ENCODE assay signal across 8 cellular contexts in the genomic region with DNA sequence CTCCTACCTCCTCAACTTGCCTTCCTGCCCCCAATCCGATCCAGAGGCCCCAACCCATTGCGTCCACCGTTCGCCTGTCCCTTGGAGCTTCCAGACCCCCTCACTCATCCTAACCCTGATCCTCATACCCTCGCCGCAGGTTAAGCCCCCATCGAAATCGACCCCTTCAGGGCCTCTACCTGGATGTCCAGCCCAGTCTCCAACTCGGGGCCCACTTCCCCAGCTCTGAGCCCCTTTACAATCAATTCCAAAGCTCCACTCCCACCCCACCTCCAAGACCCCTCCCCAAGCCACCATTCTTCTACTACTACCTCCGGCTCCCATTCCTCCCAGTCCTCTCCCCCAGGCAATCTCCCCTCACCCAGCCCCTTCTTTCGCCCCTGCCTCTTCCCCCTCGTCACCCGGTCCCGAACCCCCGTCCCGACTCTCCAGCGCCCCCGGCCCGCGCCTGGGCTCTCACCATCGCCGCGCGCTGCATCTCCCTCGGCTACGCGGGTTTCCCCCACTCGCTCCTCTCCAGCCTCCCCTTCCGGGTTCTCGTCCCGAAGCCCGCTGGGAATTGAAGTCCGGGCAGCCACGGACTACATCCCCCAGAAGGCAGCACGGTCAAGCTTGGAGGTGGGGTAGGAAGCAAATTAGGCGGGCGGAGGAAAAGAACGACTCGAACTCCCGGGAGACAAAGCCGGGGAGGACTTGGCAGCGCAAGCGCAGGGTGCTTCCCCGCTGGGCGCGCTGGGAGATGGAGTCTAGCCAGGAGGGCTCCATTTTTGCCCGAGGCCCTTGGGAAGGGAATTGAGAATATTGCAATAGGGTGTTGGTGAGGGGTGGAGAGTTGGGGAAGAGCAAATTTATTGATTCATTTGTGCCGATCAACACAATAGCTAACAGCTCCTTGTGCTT. TPM values are rescaled to one million over a fixed set of nuclear protein-coding genes. Genes with fewer than 3 reads are reported as not detected.
DNase-seq lines count a peak whose midpoint lies in the region; ATAC-seq and TF ChIP-seq lines count a peak whose summit lies in the region.

A gene with protein sequence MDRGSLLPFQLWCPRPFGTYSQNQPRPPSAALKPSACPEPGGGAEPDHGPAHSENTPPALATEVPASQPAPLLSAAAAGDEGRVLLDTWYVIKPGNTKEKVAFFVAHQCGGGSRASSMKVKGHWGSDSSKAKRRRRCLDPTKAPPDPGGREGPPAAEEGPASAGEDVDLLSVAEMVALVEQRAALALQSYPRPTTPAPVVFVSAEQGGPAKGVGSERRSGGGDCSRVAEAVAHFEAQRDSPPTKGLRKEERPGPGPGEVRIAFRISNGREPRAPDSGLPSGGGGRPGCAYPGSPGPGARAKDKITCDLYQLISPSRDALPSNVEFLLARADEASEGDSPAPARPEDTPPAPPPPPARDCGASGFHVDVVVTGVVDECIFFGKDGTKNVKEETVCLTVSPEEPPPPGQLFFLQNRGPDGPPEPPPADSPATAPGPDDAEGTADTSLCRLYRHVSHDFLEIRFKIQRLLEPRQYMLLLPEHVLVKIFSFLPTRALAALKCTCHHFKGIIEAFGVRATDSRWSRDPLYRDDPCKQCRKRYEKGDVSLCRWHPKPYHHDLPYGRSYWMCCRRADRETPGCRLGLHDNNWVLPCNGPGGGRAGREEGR (minus strand): TSS at position 508 of the 900 bp plus-strand sequence. CDS start 17,401 bp downstream, outside the sequence.

- DNase-seq in DND-41 (peak; percentile 99), Karpas-422 (peak; percentile 100), RKO (ENCODE audit: low spot score) (peak; percentile 98), activated T-helper 1 cell treated with Interleukin-2 at 50 U/mL for 16 hours (ENCODE audit: low read depth) (peak; percentile 86), esophagus squamous epithelium (lab: John Stamatoyannopoulos, UW) (peak; percentile 91), myocyte (ENCODE audit: low read depth) (peak; percentile 99)
- DNase-seq in stimulated activated CD8-positive, alpha-beta memory T cell treated with anti-CD3 and anti-CD28 coated beads, Interleukin-7, amount 100 ng/mL, for 48 hours (ENCODE audit: extremely low read depth in 1 of 2, low read depth in 1 of 2), result peak; percentile 86 to 97

- H3K79me2 ChIP-seq in DND-41 (ENCODE audit: insufficient read depth, low read length) (peaks cover 51% of the 10 kb centered on the region), Karpas-422 (ENCODE audit: low read length) (peaks cover 51% of the 10 kb centered on the region)

- TF ChIP-seq POLR2A in esophagus squamous epithelium (IDR thresholded peaks at IDR 0.05), result peak in 3 of 4 donors; percentile 64 to 91 (median 91)

- WGBS in esophagus squamous epithelium, 2 donors, result 1% methylated on average over 25 to 32 of the region's 48 CpGs

- peak within 1 kb of the TSS; percentile 78 for H3K4me2 ChIP-seq in DND-41 (ENCODE audit: insufficient read depth, low read length)
- H3K4me2 ChIP-seq in Karpas-422 (ENCODE audit: low read depth, low read length, poor library complexity, severe bottlenecking), result peak within 1 kb of the TSS; percentile 80

- intact Hi-C loops in esophagus squamous epithelium (cut with DNase I), result no loop called here

- H3K36me3 ChIP-seq in DND-41 (ENCODE audit: insufficient read depth, low read length) (peaks cover 4% of the 10 kb centered on the region), Karpas-422 (ENCODE audit: insufficient read depth, low read length) (no peaks in the 10 kb centered on the region), esophagus squamous epithelium (peaks cover 0 to 14% (median 0%) of the 10 kb centered on the region in 3 donors)

- H3K9ac ChIP-seq in DND-41 (ENCODE audit: low read depth, low read length) (peak within 1 kb of the TSS; percentile 81), Karpas-422 (ENCODE audit: low read length) (peak within 1 kb of the TSS; percentile 90)

- H4K20me1 ChIP-seq in DND-41 (ENCODE audit: insufficient read depth, low read length), result peaks cover 9% of the 10 kb centered on the region; the same call in 1 of the 2 replicates
- peaks cover 3% of the 10 kb centered on the region; the same call in 1 of the 2 replicates for H4K20me1 ChIP-seq in Karpas-422 (ENCODE audit: insufficient read depth, low read depth, low read length)

- ATAC-seq in DND-41 (ENCODE audit: insufficient read depth, low read depth) (peak; percentile 95), GM21737 (IDR thresholded peaks at IDR 0.05; ENCODE audit: unreplicated experiment) (peak; percentile 93)

- H3K9me2 ChIP-seq in Karpas-422 (replicated peaks; ENCODE audit: insufficient read depth, low read length), result no peaks in the 10 kb centered on the region

- H3K9me3 ChIP-seq in DND-41 (ENCODE audit: insufficient read depth, low read length, severe bottlenecking) (no peaks in the 10 kb centered on the region), Karpas-422 (ENCODE audit: low read length) (no peaks in the 10 kb centered on the region), esophagus squamous epithelium (no peaks in the 10 kb centered on the region)

- peak; percentile 47 for TF ChIP-seq CTCF in DND-41 (IDR thresholded peaks at IDR 0.05; ENCODE audit: borderline replicate concordance, extremely low read depth, low read length, poor library complexity, severe bottlenecking)
- TF ChIP-seq CTCF in esophagus squamous epithelium (IDR thresholded peaks at IDR 0.05), result peak in 1 of 6 experiments; percentile 31

- peaks cover 33% of the 10 kb centered on the region for H3K4me1 ChIP-seq in DND-41 (ENCODE audit: insufficient read depth, low read length)
- peaks cover 14% of the 10 kb centered on the region for H3K4me1 ChIP-seq in Karpas-422 (ENCODE audit: low read length)
- H3K4me1 ChIP-seq in esophagus squamous epithelium, result peaks cover 12 to 50% (median 21%) of the 10 kb centered on the region in 3 donors

- peak within 1 kb of the TSS; percentile 91 for H2AFZ ChIP-seq in DND-41 (ENCODE audit: low read depth, low read length)
- peak within 1 kb of the TSS; percentile 95; the same call in 1 of the 2 replicates for H2AFZ ChIP-seq in Karpas-422 (ENCODE audit: low read length)

- peak within 1 kb of the TSS; percentile 88 for H3K27ac ChIP-seq in DND-41 (ENCODE audit: low read length)
- H3K27ac ChIP-seq in Karpas-422 (ENCODE audit: low read length), result peak within 1 kb of the TSS; percentile 55
- peak within 1 kb of the TSS; percentile 91 to 95 (median 92) for H3K27ac ChIP-seq in esophagus squamous epithelium

- H3K4me3 ChIP-seq in DND-41 (ENCODE audit: low read depth in 1 of 2, low read length in 2 of 2) (peak within 1 kb of the TSS; percentile 88 to 89), Karpas-422 (ENCODE audit: low read length) (peak within 1 kb of the TSS; percentile 86), esophagus squamous epithelium (peak within 1 kb of the TSS; percentile 84 to 97 (median 92))

- H3K27me3 ChIP-seq in DND-41 (ENCODE audit: insufficient read depth, low read length, poor library complexity), result no peaks in the 10 kb centered on the region
- no peaks in the 10 kb centered on the region for H3K27me3 ChIP-seq in Karpas-422 (ENCODE audit: low read length)
- no peaks in the 10 kb centered on the region for H3K27me3 ChIP-seq in esophagus squamous epithelium

RNA-seq across cellular contexts. Expression of the gene that starts here (rescaled TPM):
- 16.8 and 25.6 TPM in 2 replicates for total RNA-seq in Karpas-422 (2014; rRNA removed; shearing (Covaris generic); ENCODE audit: low replicate concordance)
- total RNA-seq in esophagus squamous epithelium (10 to 100 TPM; 16.0 to 37.2 (median 25.9) TPM), myocyte (9.0 TPM in 2 replicates)
- 6.8 TPM for polyA plus RNA-seq in myocyte (2012)

Comparison
In these comparisons a context has a peak if more than half of its experiments do, and no peak if none do; other contexts are left out.
1. Peak in every context shown above with its lines: DNase-seq, ATAC-seq, H3K4me3 ChIP-seq and H3K27ac ChIP-seq.